ENCODE assay signal across 1 cellular context in the genomic region with DNA sequence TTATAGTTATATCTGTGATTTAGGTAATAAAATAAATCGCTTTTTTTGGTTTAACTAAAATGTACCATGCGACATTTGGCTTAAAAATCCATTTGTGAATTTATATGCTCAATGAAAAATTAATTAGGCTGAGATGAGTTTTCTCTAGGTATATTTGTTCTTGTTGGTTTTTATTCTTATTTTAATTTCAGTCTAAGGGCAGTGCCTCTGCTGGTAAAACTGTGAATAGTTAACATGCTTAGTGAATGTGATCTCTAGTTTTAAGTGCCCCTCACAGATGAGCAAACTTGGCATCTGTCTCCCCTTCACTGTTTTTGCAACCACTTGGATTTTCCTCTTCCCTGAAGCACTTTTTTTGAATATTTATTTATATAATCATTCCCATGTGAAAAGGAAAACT.
TF ChIP-seq lines count a peak whose summit lies in the region.

No MANE protein-coding gene starts in this region.

TF ChIP-seq in HCT116, 20 proteins besides CTCF, POLR2A, EP300 and RAD21 (continued from another document):
- TF ChIP-seq ZFX (IDR thresholded peaks at IDR 0.05) (no peak), SIN3A (IDR thresholded peaks at IDR 0.05; ENCODE audit: low read depth) (no peak), YY1 (IDR thresholded peaks at IDR 0.05; ENCODE audit: extremely low read depth, insufficient replicate concordance, low read depth, low read length) (no peak), ELF1 (IDR thresholded peaks at IDR 0.05; ENCODE audit: borderline replicate concordance, low read depth) (no peak), EZH2phosphoT487 (IDR thresholded peaks at IDR 0.05; ENCODE audit: borderline replicate concordance) (no peak), CBX3 (IDR thresholded peaks at IDR 0.05; ENCODE audit: low read depth) (no peak), CEBPB (IDR thresholded peaks at IDR 0.05; ENCODE audit: low read depth) (no peak), SP1 (IDR thresholded peaks at IDR 0.05; ENCODE audit: low read depth) (no peak), POLR2AphosphoS5 (IDR thresholded peaks at IDR 0.05; ENCODE audit: low read depth, low read length) (no peak)
- TF ChIP-seq, protein P1, sequence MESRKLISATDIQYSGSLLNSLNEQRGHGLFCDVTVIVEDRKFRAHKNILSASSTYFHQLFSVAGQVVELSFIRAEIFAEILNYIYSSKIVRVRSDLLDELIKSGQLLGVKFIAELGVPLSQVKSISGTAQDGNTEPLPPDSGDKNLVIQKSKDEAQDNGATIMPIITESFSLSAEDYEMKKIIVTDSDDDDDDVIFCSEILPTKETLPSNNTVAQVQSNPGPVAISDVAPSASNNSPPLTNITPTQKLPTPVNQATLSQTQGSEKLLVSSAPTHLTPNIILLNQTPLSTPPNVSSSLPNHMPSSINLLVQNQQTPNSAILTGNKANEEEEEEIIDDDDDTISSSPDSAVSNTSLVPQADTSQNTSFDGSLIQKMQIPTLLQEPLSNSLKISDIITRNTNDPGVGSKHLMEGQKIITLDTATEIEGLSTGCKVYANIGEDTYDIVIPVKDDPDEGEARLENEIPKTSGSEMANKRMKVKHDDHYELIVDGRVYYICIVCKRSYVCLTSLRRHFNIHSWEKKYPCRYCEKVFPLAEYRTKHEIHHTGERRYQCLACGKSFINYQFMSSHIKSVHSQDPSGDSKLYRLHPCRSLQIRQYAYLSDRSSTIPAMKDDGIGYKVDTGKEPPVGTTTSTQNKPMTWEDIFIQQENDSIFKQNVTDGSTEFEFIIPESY (IDR thresholded peaks at IDR 0.05; ENCODE audit: extremely low read depth, insufficient replicate concordance, low read length), result no peak
- TF ChIP-seq, protein P2, sequence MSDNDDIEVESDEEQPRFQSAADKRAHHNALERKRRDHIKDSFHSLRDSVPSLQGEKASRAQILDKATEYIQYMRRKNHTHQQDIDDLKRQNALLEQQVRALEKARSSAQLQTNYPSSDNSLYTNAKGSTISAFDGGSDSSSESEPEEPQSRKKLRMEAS (IDR thresholded peaks at IDR 0.05), result no peak
